Comparison of ENCODE assay signal across 14 cellular contexts in the genomic region with DNA sequence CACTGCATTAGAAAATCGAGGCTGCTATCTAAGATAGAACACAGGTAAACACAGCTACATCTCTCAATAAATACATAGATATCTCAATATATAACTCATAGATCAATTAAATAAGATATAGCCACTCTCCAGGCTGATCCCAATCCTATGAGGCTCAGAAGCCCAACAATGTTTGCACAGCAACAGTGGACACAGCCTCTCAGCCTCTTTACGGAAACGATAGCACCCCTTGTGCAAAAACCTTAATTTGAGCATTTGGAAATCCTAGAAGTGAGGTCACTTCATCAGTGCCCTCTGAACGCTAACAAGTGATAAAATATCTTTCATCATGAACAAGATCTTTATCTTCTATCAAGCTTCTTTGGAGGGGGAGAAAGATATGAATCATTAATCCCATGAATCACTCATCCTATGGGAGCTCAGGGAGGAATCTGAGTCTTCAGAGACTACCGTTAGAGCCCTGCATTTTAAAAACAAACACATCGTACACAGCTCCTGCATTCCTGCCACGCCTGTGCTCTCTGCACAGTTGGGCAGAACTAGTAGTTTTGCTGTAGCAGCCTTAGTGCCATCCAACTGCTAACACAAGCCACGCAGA.
DNase-seq lines count a peak whose midpoint lies in the region; ATAC-seq, FAIRE-seq and TF ChIP-seq lines count a peak whose summit lies in the region.
"Had no signal": no experiment of that assay in that cellular context is flagged by ENCODE, and none has a peak within 500 bp of the region (broad histone marks: within the 10 kb centered on the region; RNA-seq: fewer than 3 reads in every experiment).

No MANE protein-coding gene starts in this region.

- H3K36me3 Mint-ChIP-seq in immature natural killer cell, result peaks cover 4 to 8% (median 8%) of the 10 kb centered on the region in 3 donors

- peak; percentile 75 for ATAC-seq in foreskin keratinocyte
- ATAC-seq: gastroesophageal sphincter, left lobe of liver had no signal

- H3K27ac Mint-ChIP-seq in immature natural killer cell, result no peak overlapping the region
- H3K27ac Mint-ChIP-seq: B cell had no signal

- H3K4me3 Mint-ChIP-seq in immature natural killer cell, result no peak overlapping the region
- H3K4me3 Mint-ChIP-seq: activated CD4-positive, alpha-beta T cell treated with anti-CD3 and anti-CD28 coated beads, Interleukin-2, amount 10 ng/mL, durations not matched to agents 7 days and 5 days; B cell had no signal

- H3K4me1 ChIP-seq in foreskin keratinocyte, result peaks cover 42% of the 10 kb centered on the region

- FAIRE-seq in HTR-8/SVneo (lab: Jason Lieb, UNC), result no peak

- TF ChIP-seq CTCF in foreskin keratinocyte (conservative IDR thresholded peaks at IDR 0.05) (no peak), coronary artery (IDR thresholded peaks at IDR 0.05) (no peak)

- in situ Hi-C loops in ACHN (cut with HindIII; ENCODE audit: low pct_ligation_motif_present, low pct_unique_long_range_greater_than_20kb, low sequenced_read_pairs), result no loop called here

- H3K27me3 ChIP-seq in foreskin keratinocyte, result no peaks in the 10 kb centered on the region
- H3K27me3 ChIP-seq: gastroesophageal sphincter had no signal

- H3K27me3 Mint-ChIP-seq in immature natural killer cell (ENCODE audit: low read depth in 3 of 3), result peaks cover 0 to 1% (median 0%) of the 10 kb centered on the region in 3 donors
- H3K27me3 Mint-ChIP-seq: activated CD4-positive, alpha-beta T cell treated with anti-CD3 and anti-CD28 coated beads, Interleukin-2, amount 10 ng/mL, durations not matched to agents 7 days and 5 days; B cell had no signal

- H3K27ac ChIP-seq in foreskin keratinocyte (peak overlapping the region; percentile 46), coronary artery (no peak overlapping the region)
- H3K27ac ChIP-seq: gastroesophageal sphincter had no signal

- no peaks in the 10 kb centered on the region for H3K9me3 Mint-ChIP-seq in immature natural killer cell
- H3K9me3 Mint-ChIP-seq: activated CD4-positive, alpha-beta T cell treated with anti-CD3 and anti-CD28 coated beads, Interleukin-2, amount 10 ng/mL, durations not matched to agents 7 days and 5 days; activated T-helper 2 cell treated with anti-CD3 and anti-CD28 coated beads, Interferon-gamma antibody, Interleukin-2, Interleukin-4, amounts not matched to agents 10 μg/mL and 5 μg/mL and 100 μg/mL, durations not matched to agents 14 hours and 24 hours and 36 hours had no signal

- peak; percentile 56 for DNase-seq in ACHN
- DNase-seq in HTR-8/SVneo (ENCODE audit: insufficient read length, low spot score), result peak; percentile 18
- peak; percentile 32 for DNase-seq in amniotic stem cell (lab: John Stamatoyannopoulos, UW)
- DNase-seq in foreskin keratinocyte, result peak; percentile 68 to 81
- no peak for DNase-seq in HuH-7.5 (ENCODE audit: low spot score)
- DNase-seq in immature natural killer cell, result no peak
- DNase-seq in coronary artery (ENCODE audit: low spot score), result no peak
- DNase-seq in germinal center (ENCODE audit: low spot score), result no peak
- DNase-seq: activated CD4-positive, alpha-beta T cell treated with anti-CD3 and anti-CD28 coated beads, Interleukin-2, amount 10 ng/mL, durations not matched to agents 7 days and 5 days; NCI-H1105 had no signal

- H3K4me1 Mint-ChIP-seq in immature natural killer cell, result peaks cover 35 to 47% of the 10 kb centered on the region in 2 donors

- H3K4me3 ChIP-seq in coronary artery, result no peak overlapping the region
- H3K4me3 ChIP-seq: gastroesophageal sphincter had no signal

Comparison
In these comparisons a context has a peak if more than half of its experiments do, and no peak if none do; other contexts are left out.
1. DNase-seq: peak in ACHN (single experiment), HTR-8/SVneo (single experiment), amniotic stem cell (single experiment) and foreskin keratinocyte (2 of 2); none in HuH-7.5 (single experiment), immature natural killer cell (0 of 3), coronary artery (single experiment) and germinal center (single experiment).